In the genomic region with DNA sequence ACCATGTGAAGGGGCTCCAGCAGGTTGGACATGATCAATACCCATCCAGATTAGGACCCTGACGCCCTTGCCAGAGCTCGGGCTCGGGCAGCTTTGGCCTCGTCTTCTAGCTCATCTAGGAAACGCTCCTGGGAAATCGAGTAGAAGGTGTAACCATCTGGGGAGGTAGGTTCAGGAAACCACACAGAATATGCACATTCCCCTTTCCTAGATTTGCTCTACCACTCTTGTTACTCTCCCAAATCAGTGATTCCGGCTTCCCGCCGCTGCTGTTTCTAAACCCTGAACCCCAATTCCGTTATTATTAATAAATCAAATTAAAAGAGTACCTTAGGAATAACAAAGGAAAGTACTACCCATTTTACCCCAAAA, we compare ENCODE assay signal across 8 cellular contexts. TPM values are rescaled to one million over a fixed set of nuclear protein-coding genes. Genes with fewer than 3 reads are reported as not detected.
DNase-seq lines count a peak whose midpoint lies in the region; ATAC-seq, FAIRE-seq and TF ChIP-seq lines count a peak whose summit lies in the region.

No MANE protein-coding gene starts in this region.

- no peak for TF ChIP-seq RAD21 in GM12878 (IDR thresholded peaks at IDR 0.05; ENCODE audit: insufficient read depth, low read depth, low read length)

- DNase-seq in activated T-cell treated with anti-CD3 and anti-CD28 coated beads, Interleukin-2, amount 50 U/mL, for 72 hours: no peak
- no peak for DNase-seq in activated T-cell treated with anti-CD3 and anti-CD28 coated beads for 4 hours
- no peak for DNase-seq in GM12878 (ENCODE audit: low read depth, low spot score)
- no peak for DNase-seq in lower lobe of right lung
- no peak for DNase-seq in type B pancreatic cell (ENCODE audit: extremely low spot score, unreplicated experiment)
- no peak for DNase-seq in superior temporal gyrus (ENCODE audit: extremely low spot score)
- DNase-seq in COLO829 (ENCODE audit: low spot score): no peak

- TF ChIP-seq CTCF in GM12878 (IDR thresholded peaks at IDR 0.05 in 2 of 3, conservative IDR thresholded peaks at IDR 0.05 in 1 of 3; ENCODE audit: control insufficient read depth in 2 of 3, extremely low read depth in 1 of 3, insufficient read depth in 1 of 3, low read depth in 3 of 3, low read length in 3 of 3): no peak
- no peak for TF ChIP-seq CTCF in lower lobe of right lung (IDR thresholded peaks at IDR 0.05)
- TF ChIP-seq CTCF in type B pancreatic cell (conservative IDR thresholded peaks at IDR 0.05): no peak

- peaks cover 27% of the 10 kb centered on the region for H3K4me1 Mint-ChIP-seq in activated T-cell treated with anti-CD3 and anti-CD28 coated beads, Interleukin-2, amount 50 U/mL, for 72 hours (ENCODE audit: low read depth)
- H3K4me1 Mint-ChIP-seq in type B pancreatic cell (ENCODE audit: unreplicated experiment): peaks cover 17% of the 10 kb centered on the region

- H3K4me2 ChIP-seq in GM12878 (ENCODE audit: control insufficient read depth, insufficient read depth): peak overlapping the region; percentile 82

- H3K4me3 ChIP-seq in GM12878: peak overlapping the region; percentile 76
- peak overlapping the region; percentile 98 for H3K4me3 ChIP-seq in lower lobe of right lung

- H2AFZ ChIP-seq in GM12878 (ENCODE audit: control insufficient read depth, low read depth, low read length): peak overlapping the region; percentile 97

- H3K79me2 ChIP-seq in GM12878 (ENCODE audit: control insufficient read depth, insufficient read depth, low read length): peaks cover 6% of the 10 kb centered on the region

- H3K27me3 ChIP-seq in GM12878 (replicated peaks in 1 of 2; ENCODE audit: control insufficient read depth in 2 of 2, insufficient read depth in 2 of 2, low read length in 1 of 2) (no peaks in the 10 kb centered on the region), lower lobe of right lung (ENCODE audit: low read depth) (no peaks in the 10 kb centered on the region)

- SMC1A ChIA-PET in GM12878 (lab: Charles Lee; ENCODE audit: uncharacterized antibody, unreplicated experiment): interaction anchor here (1.1 to 1.7 kb wide), 3 partner anchors 11 to 357 kb away, joined by 3 to 4 read pairs (median 4); no protein-coding TSS in a partner anchor

- peak overlapping the region; percentile 91 to 95 for H3K4me3 Mint-ChIP-seq in activated T-cell treated with anti-CD3 and anti-CD28 coated beads, Interleukin-2, amount 50 U/mL, for 72 hours
- peak overlapping the region; percentile 96 for H3K4me3 Mint-ChIP-seq in type B pancreatic cell

- BruUV-seq in GM12878 (replicated peaks; lab: Mats Ljungman, UMichigan): no TSS peak

- no peaks in the 10 kb centered on the region for H3K9me3 ChIP-seq in GM12878 (replicated peaks; ENCODE audit: control insufficient read depth, insufficient read depth, low read length)
- H3K9me3 ChIP-seq in lower lobe of right lung: no peaks in the 10 kb centered on the region

- peaks cover 0 to 4% of the 10 kb centered on the region in 2 donors for H3K36me3 Mint-ChIP-seq in activated T-cell treated with anti-CD3 and anti-CD28 coated beads, Interleukin-2, amount 50 U/mL, for 72 hours (ENCODE audit: insufficient read depth in 2 of 2)
- H3K36me3 Mint-ChIP-seq in type B pancreatic cell: peaks cover 9% of the 10 kb centered on the region

- H3K9me3 Mint-ChIP-seq in activated T-cell treated with anti-CD3 and anti-CD28 coated beads, Interleukin-2, amount 50 U/mL, for 72 hours: peaks cover 0 to 2% of the 10 kb centered on the region in 2 donors
- H3K9me3 Mint-ChIP-seq in type B pancreatic cell: peaks cover 5% of the 10 kb centered on the region

- WGBS in GM12878 (ENCODE audit: insufficient coverage, insufficient replicate concordance, low lambda C conversion rate, missing lambda C conversion rate): 21% methylated on average over 10 of the region's 10 CpGs

- CTCF ChIA-PET in GM12878 (lab: Yijun Ruan, JAX): interaction anchor here (0.7 to 2.9 kb wide), 7 partner anchors 9 to 200 kb away, joined by 3 to 11 read pairs (median 5); a partner anchor contains a TSS

- no peak for ATAC-seq in activated T-cell treated with anti-CD3 and anti-CD28 coated beads, Interleukin-2, amount 50 U/mL, for 72 hours (replicated peaks in 1 of 2)
- no peak for ATAC-seq in GM12878
- no peak for ATAC-seq in lower lobe of right lung
- no peak for ATAC-seq in HG03095 (IDR thresholded peaks at IDR 0.05; ENCODE audit: unreplicated experiment)

- H4K20me1 ChIP-seq in GM12878 (ENCODE audit: control insufficient read depth, insufficient read depth): no peaks in the 10 kb centered on the region

- peak overlapping the region; percentile 81 for H3K9ac ChIP-seq in GM12878 (ENCODE audit: control insufficient read depth, insufficient read depth, low read length)

- intact Hi-C loops in GM12878 (cut with micrococcal nuclease; ENCODE audit: unreplicated experiment): no loop called here
- intact Hi-C loops in lower lobe of right lung (cut with DNase I): no loop called here

- no peaks in the 10 kb centered on the region for H3K36me3 ChIP-seq in GM12878 (ENCODE audit: control insufficient read depth in 2 of 2, insufficient read depth in 2 of 2, low read length in 1 of 2)
- peaks cover 6% of the 10 kb centered on the region for H3K36me3 ChIP-seq in lower lobe of right lung

- peaks cover 10% of the 10 kb centered on the region for H3K4me1 ChIP-seq in GM12878 (ENCODE audit: control insufficient read depth, insufficient read depth, low read length)
- H3K4me1 ChIP-seq in lower lobe of right lung: peaks cover 20% of the 10 kb centered on the region

- no peaks in the 10 kb centered on the region for H3K27me3 Mint-ChIP-seq in activated T-cell treated with anti-CD3 and anti-CD28 coated beads, Interleukin-2, amount 50 U/mL, for 72 hours (ENCODE audit: low read depth)
- H3K27me3 Mint-ChIP-seq in type B pancreatic cell: peaks cover 15% of the 10 kb centered on the region

- no peak for TF ChIP-seq POLR2A in GM12878 (IDR thresholded peaks at IDR 0.05; ENCODE audit: low read depth, low read length)

- RAD21 ChIA-PET in GM12878 (lab: Charles Lee; ENCODE audit: unreplicated experiment): interaction anchor here (1.1 kb wide), 1 partner anchor 200 kb away, joined by 3 read pairs; a partner anchor contains a TSS

- POLR2A ChIA-PET in GM12878 (lab: Charles Lee): interaction anchor here (0.6 kb wide), 2 partner anchors 39 to 178 kb away, joined by 3 to 7 read pairs; no protein-coding TSS in a partner anchor

- peak overlapping the region; percentile 44 for H3K27ac Mint-ChIP-seq in activated T-cell treated with anti-CD3 and anti-CD28 coated beads, Interleukin-2, amount 50 U/mL, for 72 hours
- peak overlapping the region; percentile 87 for H3K27ac Mint-ChIP-seq in type B pancreatic cell

- H3K27ac ChIP-seq in GM12878 (ENCODE audit: control insufficient read depth, insufficient read depth): no peak overlapping the region
- peak overlapping the region; percentile 83 for H3K27ac ChIP-seq in lower lobe of right lung

- TF ChIP-seq EP300 in GM12878 (IDR thresholded peaks at IDR 0.05; ENCODE audit: borderline replicate concordance in 1 of 2, control insufficient read depth in 1 of 2, low read depth in 2 of 2, low read length in 2 of 2): no peak

- in situ Hi-C loops in GM12878 (cut with MboI): no loop called here

- FAIRE-seq in GM12878 (lab: Jason Lieb, UNC): peak; percentile 61

RNA-seq across cellular contexts. Expression of a gene that starts 0.5 kb away (rescaled TPM):
- 10 to 100 TPM; 21.9 to 23.9 TPM for total RNA-seq in activated T-cell treated with anti-CD3 and anti-CD28 coated beads, Interleukin-2, amount 50 U/mL, for 72 hours
- total RNA-seq in GM12878 (2013; cell fraction: nucleolus; rRNA removed): 16.2 and 16.6 TPM in 2 replicates
- total RNA-seq in GM12878 (2014; rRNA removed): 67.1 and 69.8 TPM in 2 replicates
- 44.3 and 46.7 TPM in 2 replicates for total RNA-seq in GM12878 (2014; rRNA removed; fragmentation: Illumina TruSeq; extraction: Trizol)
- 44.0 and 45.2 TPM in 2 replicates for total RNA-seq in GM12878 (2021)
- polyA plus RNA-seq in GM12878 (2011; ENCODE audit: low read depth): 57.2 TPM
- 52.4 and 61.6 TPM in 2 replicates for polyA plus RNA-seq in GM12878 (2011; rRNA removed)
- 84.3 and 87.9 TPM in 2 replicates for polyA plus RNA-seq in GM12878 (2011; cell fraction: cytosol; rRNA removed)
- polyA plus RNA-seq in GM12878 (2011; cell fraction: nucleus; rRNA removed): 29.6 and 35.0 TPM in 2 replicates
- polyA plus RNA-seq in GM12878 (2012): 42.6 and 44.0 TPM in 2 replicates
- 50.1 and 55.1 TPM in 2 replicates for polyA plus RNA-seq in GM12878 (2014; fragmentation: Illumina TruSeq; extraction: Trizol)
- 100 to 1,000 TPM in 1 of 2 experiments, 10 to 100 TPM in 1; 86.5 to 123 TPM for polyA plus RNA-seq in GM12878 (2014; fragmentation: Nextera tagmentation; extraction: Ambion mirVana)
- 62.1 and 62.4 TPM in 2 replicates for polyA plus RNA-seq in GM12878 (2014; rRNA removed)
- 100 to 1,000 TPM; 154 to 161 TPM for polyA plus RNA-seq in GM12878 (2016; fragmentation: Nextera tagmentation; extraction: Ambion mirVana)
- polyA minus RNA-seq in GM12878 (2011; rRNA and poly(A)+ RNA removed): 28.1 and 42.8 TPM in 2 replicates
- polyA minus RNA-seq in GM12878 (2011; cell fraction: cytosol; rRNA and poly(A)+ RNA removed): 10.4 and 13.1 TPM in 2 replicates
- 17.3 and 17.4 TPM in 2 replicates for polyA minus RNA-seq in GM12878 (2011; cell fraction: nucleus; rRNA and poly(A)+ RNA removed)
- total RNA-seq in lower lobe of right lung: 54.5 TPM
- total RNA-seq in type B pancreatic cell (ENCODE audit: low replicate concordance): 82.2 and 93.9 TPM in 2 replicates

RNA-seq across cellular contexts. Expression of a gene that starts 0.7 kb away (rescaled TPM):
- total RNA-seq in activated T-cell treated with anti-CD3 and anti-CD28 coated beads, Interleukin-2, amount 50 U/mL, for 72 hours: under 1 TPM; 0.22 to 0.32 TPM
- total RNA-seq in GM12878 (2013; cell fraction: nucleolus; rRNA removed): not detected in 2 replicates
- 0.06 and 0.11 TPM in 2 replicates for total RNA-seq in GM12878 (2014; rRNA removed)
- total RNA-seq in GM12878 (2014; rRNA removed; fragmentation: Illumina TruSeq; extraction: Trizol): not detected in 2 replicates
- not detected in 2 replicates for total RNA-seq in GM12878 (2021)
- 1.3 TPM for polyA plus RNA-seq in GM12878 (2011; ENCODE audit: low read depth)
- 0.11 and 0.19 TPM in 2 replicates for polyA plus RNA-seq in GM12878 (2011; rRNA removed)
- polyA plus RNA-seq in GM12878 (2011; cell fraction: cytosol; rRNA removed): not detected in 2 replicates
- not detected in 2 replicates for polyA plus RNA-seq in GM12878 (2011; cell fraction: nucleus; rRNA removed)
- 1.4 TPM in 2 replicates for polyA plus RNA-seq in GM12878 (2012)
- polyA plus RNA-seq in GM12878 (2014; fragmentation: Illumina TruSeq; extraction: Trizol): not detected in 2 replicates
- polyA plus RNA-seq in GM12878 (2014; fragmentation: Nextera tagmentation; extraction: Ambion mirVana): 1 to 10 TPM in 1 of 2 experiments, under 1 TPM in 1; 0.80 to 1.4 TPM
- polyA plus RNA-seq in GM12878 (2014; rRNA removed): not detected in 2 replicates
- polyA plus RNA-seq in GM12878 (2016; fragmentation: Nextera tagmentation; extraction: Ambion mirVana): 1 to 10 TPM; 1.4 to 1.5 TPM
- polyA minus RNA-seq in GM12878 (2011; rRNA and poly(A)+ RNA removed): not detected in 2 replicates
- polyA minus RNA-seq in GM12878 (2011; cell fraction: cytosol; rRNA and poly(A)+ RNA removed): not detected in 2 replicates
- polyA minus RNA-seq in GM12878 (2011; cell fraction: nucleus; rRNA and poly(A)+ RNA removed): not detected in 2 replicates
- total RNA-seq in lower lobe of right lung: 1.6 TPM
- 0.46 TPM in 1 of 2 replicates, not detected in the other for total RNA-seq in type B pancreatic cell (ENCODE audit: low replicate concordance)

RNA-seq across cellular contexts. Expression of a gene that starts 17.6 kb away (rescaled TPM):
- total RNA-seq in activated T-cell treated with anti-CD3 and anti-CD28 coated beads, Interleukin-2, amount 50 U/mL, for 72 hours: 1 to 10 TPM; 1.0 to 1.1 TPM
- total RNA-seq in GM12878 (2013; cell fraction: nucleolus; rRNA removed): 1.9 and 2.7 TPM in 2 replicates
- 0.06 and 0.11 TPM in 2 replicates for total RNA-seq in GM12878 (2014; rRNA removed)
- not detected in 2 replicates for total RNA-seq in GM12878 (2014; rRNA removed; fragmentation: Illumina TruSeq; extraction: Trizol)
- total RNA-seq in GM12878 (2021): 0.18 and 0.27 TPM in 2 replicates
- polyA plus RNA-seq in GM12878 (2011; ENCODE audit: low read depth): not detected
- 0.27 and 0.29 TPM in 2 replicates for polyA plus RNA-seq in GM12878 (2011; rRNA removed)
- polyA plus RNA-seq in GM12878 (2011; cell fraction: cytosol; rRNA removed): 0.19 and 0.32 TPM in 2 replicates
- polyA plus RNA-seq in GM12878 (2011; cell fraction: nucleus; rRNA removed): 2.8 and 4.5 TPM in 2 replicates
- polyA plus RNA-seq in GM12878 (2012): 0.11 and 0.13 TPM in 2 replicates
- polyA plus RNA-seq in GM12878 (2014; fragmentation: Illumina TruSeq; extraction: Trizol): not detected in 2 replicates
- polyA plus RNA-seq in GM12878 (2014; fragmentation: Nextera tagmentation; extraction: Ambion mirVana): not detected
- 0.13 and 0.88 TPM in 2 replicates for polyA plus RNA-seq in GM12878 (2014; rRNA removed)
- polyA plus RNA-seq in GM12878 (2016; fragmentation: Nextera tagmentation; extraction: Ambion mirVana): under 1 TPM in 1 of 2 experiments, not detected in 1; 0.07 TPM
- polyA minus RNA-seq in GM12878 (2011; rRNA and poly(A)+ RNA removed): 0.29 and 1.1 TPM in 2 replicates
- polyA minus RNA-seq in GM12878 (2011; cell fraction: cytosol; rRNA and poly(A)+ RNA removed): 0.21 TPM in 1 of 2 replicates, not detected in the other
- 1.6 and 3.3 TPM in 2 replicates for polyA minus RNA-seq in GM12878 (2011; cell fraction: nucleus; rRNA and poly(A)+ RNA removed)
- total RNA-seq in lower lobe of right lung: 0.47 TPM
- total RNA-seq in type B pancreatic cell (ENCODE audit: low replicate concordance): 2.7 and 4.2 TPM in 2 replicates

RNA-seq across cellular contexts. Expression of a gene that starts 24.7 kb away (rescaled TPM):
- 10 to 100 TPM; 64.4 to 71.6 TPM for total RNA-seq in activated T-cell treated with anti-CD3 and anti-CD28 coated beads, Interleukin-2, amount 50 U/mL, for 72 hours
- total RNA-seq in GM12878 (2013; cell fraction: nucleolus; rRNA removed): 46.9 and 53.7 TPM in 2 replicates
- 112 and 117 TPM in 2 replicates for total RNA-seq in GM12878 (2014; rRNA removed)
- total RNA-seq in GM12878 (2014; rRNA removed; fragmentation: Illumina TruSeq; extraction: Trizol): 100 and 111 TPM in 2 replicates
- 92.7 TPM in 2 replicates for total RNA-seq in GM12878 (2021)
- polyA plus RNA-seq in GM12878 (2011; ENCODE audit: low read depth): 53.9 TPM
- polyA plus RNA-seq in GM12878 (2011; rRNA removed): 122 and 175 TPM in 2 replicates
- polyA plus RNA-seq in GM12878 (2011; cell fraction: cytosol; rRNA removed): 157 and 207 TPM in 2 replicates
- polyA plus RNA-seq in GM12878 (2011; cell fraction: nucleus; rRNA removed): 107 and 130 TPM in 2 replicates
- 67.0 and 69.4 TPM in 2 replicates for polyA plus RNA-seq in GM12878 (2012)
- 113 and 153 TPM in 2 replicates for polyA plus RNA-seq in GM12878 (2014; fragmentation: Illumina TruSeq; extraction: Trizol)
- 100 to 1,000 TPM; 131 to 185 TPM for polyA plus RNA-seq in GM12878 (2014; fragmentation: Nextera tagmentation; extraction: Ambion mirVana)
- 113 and 118 TPM in 2 replicates for polyA plus RNA-seq in GM12878 (2014; rRNA removed)
- 100 to 1,000 TPM; 141 to 161 TPM for polyA plus RNA-seq in GM12878 (2016; fragmentation: Nextera tagmentation; extraction: Ambion mirVana)
- 71.6 and 103 TPM in 2 replicates for polyA minus RNA-seq in GM12878 (2011; rRNA and poly(A)+ RNA removed)
- 30.9 and 31.1 TPM in 2 replicates for polyA minus RNA-seq in GM12878 (2011; cell fraction: cytosol; rRNA and poly(A)+ RNA removed)
- polyA minus RNA-seq in GM12878 (2011; cell fraction: nucleus; rRNA and poly(A)+ RNA removed): 38.4 and 61.4 TPM in 2 replicates
- 42.1 TPM for total RNA-seq in lower lobe of right lung
- 86.9 and 103 TPM in 2 replicates for total RNA-seq in type B pancreatic cell (ENCODE audit: low replicate concordance)

RNA-seq across cellular contexts. Expression of a gene that starts 26.1 kb away (rescaled TPM):
- 100 to 1,000 TPM in 1 of 2 donors, 10 to 100 TPM in 1; 98.4 to 100 TPM for total RNA-seq in activated T-cell treated with anti-CD3 and anti-CD28 coated beads, Interleukin-2, amount 50 U/mL, for 72 hours
- 56.0 and 65.8 TPM in 2 replicates for total RNA-seq in GM12878 (2013; cell fraction: nucleolus; rRNA removed)
- total RNA-seq in GM12878 (2014; rRNA removed) (107 and 113 TPM in 2 replicates), GM12878 (2014; rRNA removed; fragmentation: Illumina TruSeq; extraction: Trizol) (71.2 and 78.1 TPM in 2 replicates), GM12878 (2021) (73.8 and 78.7 TPM in 2 replicates), lower lobe of right lung (65.3 TPM), type B pancreatic cell (ENCODE audit: low replicate concordance) (62.5 and 72.1 TPM in 2 replicates)
- 34.5 TPM for polyA plus RNA-seq in GM12878 (2011; ENCODE audit: low read depth)
- polyA plus RNA-seq in GM12878 (2011; rRNA removed) (84.3 and 86.9 TPM in 2 replicates), GM12878 (2014; fragmentation: Illumina TruSeq; extraction: Trizol) (85.2 and 110 TPM in 2 replicates), GM12878 (2014; fragmentation: Nextera tagmentation; extraction: Ambion mirVana) (10 to 100 TPM; 39.6 to 60.6 TPM), GM12878 (2014; rRNA removed) (90.8 and 102 TPM in 2 replicates), GM12878 (2016; fragmentation: Nextera tagmentation; extraction: Ambion mirVana) (100 to 1,000 TPM; 113 to 120 TPM)
- polyA plus RNA-seq in GM12878 (2011; cell fraction: cytosol; rRNA removed): 56.0 and 81.1 TPM in 2 replicates
- polyA plus RNA-seq in GM12878 (2011; cell fraction: nucleus; rRNA removed): 89.0 and 105 TPM in 2 replicates
- polyA plus RNA-seq in GM12878 (2012): 44.5 and 57.6 TPM in 2 replicates
- polyA minus RNA-seq in GM12878 (2011; rRNA and poly(A)+ RNA removed): 55.0 and 59.9 TPM in 2 replicates
- polyA minus RNA-seq in GM12878 (2011; cell fraction: cytosol; rRNA and poly(A)+ RNA removed): 19.0 and 22.5 TPM in 2 replicates
- polyA minus RNA-seq in GM12878 (2011; cell fraction: nucleus; rRNA and poly(A)+ RNA removed): 53.8 and 56.3 TPM in 2 replicates
